ENCODE assay signal across 2 cellular contexts in the genomic region with DNA sequence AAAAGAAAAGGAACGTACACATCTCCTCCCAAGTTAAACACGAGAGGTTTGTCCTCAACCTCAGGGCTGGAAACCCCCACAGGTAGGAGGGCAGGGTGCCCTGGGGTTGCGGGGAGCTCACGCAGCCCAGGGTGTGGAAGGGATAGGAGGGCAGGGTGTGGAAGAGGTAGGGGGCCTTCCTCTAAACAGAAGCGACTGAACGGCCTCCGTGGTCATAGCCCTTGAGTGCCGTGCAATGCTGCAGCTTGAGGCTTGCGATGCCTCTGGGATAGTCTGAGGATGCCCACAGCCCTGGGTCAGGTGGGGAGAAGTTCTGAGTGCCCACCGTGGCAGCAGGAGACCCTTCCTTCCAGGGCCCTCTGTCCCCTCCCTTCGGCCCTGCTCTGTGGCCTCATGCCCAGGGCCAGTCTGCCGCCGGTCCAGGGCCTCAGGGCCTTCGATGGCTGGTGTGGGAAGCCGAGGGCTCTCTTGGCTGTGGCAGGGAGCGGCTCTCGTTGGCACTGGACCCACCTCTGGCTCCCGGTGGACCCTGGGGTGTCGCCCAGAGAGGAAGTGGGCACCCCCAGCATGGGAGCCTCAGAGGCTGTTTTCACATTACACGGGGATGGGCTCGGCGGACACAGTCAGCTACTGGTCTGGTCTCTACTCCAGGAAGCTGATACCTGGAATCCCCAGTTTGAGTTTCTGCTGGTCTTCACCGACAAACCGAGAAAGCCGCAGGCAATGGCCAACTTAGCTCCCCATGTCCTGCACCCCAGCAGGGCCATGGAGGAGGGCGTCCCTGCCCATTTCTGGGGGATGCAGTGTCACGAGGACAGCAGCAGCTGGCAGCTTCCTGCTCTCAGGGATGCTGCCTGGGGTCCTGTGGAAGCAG.
TF ChIP-seq lines count a peak whose summit lies in the region.

No MANE protein-coding gene starts in this region.

TF ChIP-seq in SK-N-SH, 30 proteins besides CTCF, POLR2A, EP300 and RAD21 (continued from another document):
- TF ChIP-seq MEF2A (IDR thresholded peaks at IDR 0.05; ENCODE audit: borderline replicate concordance, low read depth) (no peak), GABPA (IDR thresholded peaks at IDR 0.05; ENCODE audit: low read depth) (no peak), YY1 (IDR thresholded peaks at IDR 0.05; ENCODE audit: low read depth) (no peak), PBX3 (IDR thresholded peaks at IDR 0.05) (no peak), RCOR1 (IDR thresholded peaks at IDR 0.05; ENCODE audit: low read length) (no peak), FOXM1 (IDR thresholded peaks at IDR 0.05; ENCODE audit: low read depth) (no peak), MAX (IDR thresholded peaks at IDR 0.05; ENCODE audit: low read depth) (no peak), RFX5 (IDR thresholded peaks at IDR 0.05; ENCODE audit: low read length) (no peak), EZH2phosphoT487 (IDR thresholded peaks at IDR 0.05; ENCODE audit: borderline replicate concordance, low read depth) (no peak), RXRA (IDR thresholded peaks at IDR 0.05; ENCODE audit: borderline replicate concordance, low read depth) (no peak)
- TF ChIP-seq, protein P1, sequence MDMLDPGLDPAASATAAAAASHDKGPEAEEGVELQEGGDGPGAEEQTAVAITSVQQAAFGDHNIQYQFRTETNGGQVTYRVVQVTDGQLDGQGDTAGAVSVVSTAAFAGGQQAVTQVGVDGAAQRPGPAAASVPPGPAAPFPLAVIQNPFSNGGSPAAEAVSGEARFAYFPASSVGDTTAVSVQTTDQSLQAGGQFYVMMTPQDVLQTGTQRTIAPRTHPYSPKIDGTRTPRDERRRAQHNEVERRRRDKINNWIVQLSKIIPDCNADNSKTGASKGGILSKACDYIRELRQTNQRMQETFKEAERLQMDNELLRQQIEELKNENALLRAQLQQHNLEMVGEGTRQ (IDR thresholded peaks at IDR 0.05; ENCODE audit: borderline replicate concordance, low read depth, low read length), result no peak

TF ChIP-seq in SK-N-SH treated with all-trans-retinoic acid at 6 μM for 48 hours, 23 proteins besides CTCF, POLR2A, EP300 and RAD21 (continued from another document):
- TF ChIP-seq CSRNP3 (CRISPR knock-in tag; IDR thresholded peaks at IDR 0.05) (no peak), PPARA (CRISPR knock-in tag; IDR thresholded peaks at IDR 0.05; ENCODE audit: borderline replicate concordance) (no peak), ZFP3 (CRISPR knock-in tag; IDR thresholded peaks at IDR 0.05) (no peak), CSDC2 (CRISPR knock-in tag; IDR thresholded peaks at IDR 0.05) (no peak), GLIS3 (CRISPR knock-in tag; IDR thresholded peaks at IDR 0.05) (no peak), ZC3H10 (CRISPR knock-in tag; IDR thresholded peaks at IDR 0.05) (no peak), TOX (CRISPR knock-in tag; IDR thresholded peaks at IDR 0.05; ENCODE audit: borderline replicate concordance) (no peak), ESRRG (CRISPR knock-in tag; IDR thresholded peaks at IDR 0.05) (no peak)
